In the genomic region with DNA sequence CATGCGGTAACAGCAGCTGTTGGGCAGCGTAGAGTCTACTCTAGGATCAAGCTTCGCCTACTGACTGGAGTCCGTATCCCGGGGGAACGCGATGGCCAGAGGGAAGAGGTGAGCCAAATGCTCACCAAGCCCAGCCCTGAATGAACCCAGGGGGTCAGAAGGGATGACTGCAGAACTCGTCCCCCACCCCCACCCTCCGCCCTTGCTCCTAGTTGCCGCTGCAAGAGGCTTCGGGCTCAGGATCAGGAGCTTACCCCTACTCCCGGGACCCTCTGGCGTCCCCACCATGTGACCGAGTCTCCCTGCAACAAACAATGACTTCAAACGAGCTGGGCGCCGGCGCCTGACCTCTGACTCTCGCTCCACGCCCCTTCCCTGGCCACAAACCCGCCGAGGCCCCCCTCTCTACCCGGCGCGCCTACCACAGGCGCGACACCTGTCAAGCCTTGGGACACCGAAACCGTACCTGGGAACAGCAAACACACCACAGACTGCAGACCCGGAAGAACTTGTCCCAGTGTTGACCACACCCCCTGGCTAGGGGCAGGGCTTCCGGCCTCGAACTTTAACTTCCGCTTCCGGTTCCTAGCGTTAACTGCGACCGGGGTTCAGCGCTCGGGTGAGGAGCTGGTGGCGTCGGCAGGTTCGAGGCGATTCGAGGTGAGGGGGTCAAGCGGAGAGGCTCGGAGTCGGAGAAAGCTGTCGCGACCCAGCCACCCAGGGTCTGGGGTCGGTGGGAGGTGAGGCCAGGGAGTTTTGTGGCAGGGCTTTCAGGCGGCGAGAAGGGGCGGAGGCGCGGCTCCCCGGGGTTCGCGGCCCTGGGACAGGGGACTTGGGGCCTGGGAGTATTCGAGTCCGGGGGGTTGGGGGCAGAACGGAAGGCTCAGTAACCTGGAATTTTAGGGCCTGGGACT, we compare ENCODE assay signal across 8 cellular contexts. TPM values are rescaled to one million over a fixed set of nuclear protein-coding genes. Genes with fewer than 3 reads are reported as not detected.
A peak's percentile ranks its signal among the peaks of the same experiment; 100 is the strongest.
DNase-seq lines count a peak whose midpoint lies in the region; ATAC-seq and TF ChIP-seq lines count a peak whose summit lies in the region.

Gene UBL5, plus strand, starts transcription at position 594 of the 914 bp plus-strand sequence. CDS start 420 bp downstream, outside the sequence.

- intact Hi-C loops in activated B cell treated with CpG ODN at 0.5 μM for 24 hours (cut with micrococcal nuclease) = loop anchor here (1.0 to 2.0 kb wide), 3 partner anchors 8 to 59 kb away; partner anchors contain the start of genes FBXL12, PIN1 and ZNF846

- peaks cover 20% of the 10 kb centered on the region for H4K20me1 ChIP-seq in smooth muscle cell (ENCODE audit: low read depth)

- no peaks in the 10 kb centered on the region for H3K27me3 Mint-ChIP-seq in activated B cell treated with CpG ODN at 0.5 μM for 24 hours
- H3K27me3 Mint-ChIP-seq in immature natural killer cell (ENCODE audit: low read depth in 3 of 3) = peaks cover 2 to 4% (median 2%) of the 10 kb centered on the region in 3 donors

- H3K9me3 Mint-ChIP-seq in activated B cell treated with CpG ODN at 0.5 μM for 24 hours = no peaks in the 10 kb centered on the region
- no peaks in the 10 kb centered on the region for H3K9me3 Mint-ChIP-seq in immature natural killer cell

- H3K36me3 ChIP-seq in smooth muscle cell (ENCODE audit: low read depth) = no peaks in the 10 kb centered on the region

- H3K9ac ChIP-seq in smooth muscle cell (ENCODE audit: low read depth) = peak within 1 kb of the TSS; percentile 86

- H2AFZ ChIP-seq in smooth muscle cell (ENCODE audit: low read depth) = peak within 1 kb of the TSS; percentile 60

- POLR2A ChIA-PET in activated B cell treated with CpG ODN at 0.5 μM for 24 hours (lab: Charles Lee) = interaction anchor here (0.5 to 3.0 kb wide), 12 partner anchors 9 to 1381 kb away, joined by 3 to 34 read pairs (median 4); partner anchors contain the start of genes FBXL12, ZNF561 and ZNF846

- H3K4me3 Mint-ChIP-seq in activated B cell treated with CpG ODN at 0.5 μM for 24 hours (peak within 1 kb of the TSS; percentile 100), immature natural killer cell (peak within 1 kb of the TSS; percentile 100)

- peak within 1 kb of the TSS; percentile 98 for H3K4me2 ChIP-seq in smooth muscle cell

- H3K9me3 ChIP-seq in smooth muscle cell (replicated peaks; ENCODE audit: low read depth) = no peaks in the 10 kb centered on the region

- H3K36me3 Mint-ChIP-seq in activated B cell treated with CpG ODN at 0.5 μM for 24 hours (ENCODE audit: low read depth) (peaks cover 28% of the 10 kb centered on the region), immature natural killer cell (peaks cover 0 to 3% (median 0%) of the 10 kb centered on the region in 3 donors)

- H3K27ac ChIP-seq in smooth muscle cell (ENCODE audit: low read depth) = peak within 1 kb of the TSS; percentile 9

- H3F3A ChIP-seq in smooth muscle cell (ENCODE audit: low read depth) = no peaks in the 10 kb centered on the region

- H3K4me1 ChIP-seq in smooth muscle cell (ENCODE audit: low read depth) = peaks cover 11% of the 10 kb centered on the region

- H3K4me1 Mint-ChIP-seq in activated B cell treated with CpG ODN at 0.5 μM for 24 hours = peaks cover 28% of the 10 kb centered on the region
- peaks cover 31 to 40% of the 10 kb centered on the region in 2 donors for H3K4me1 Mint-ChIP-seq in immature natural killer cell

- TF ChIP-seq CTCF in activated B cell treated with CpG ODN at 0.5 μM for 24 hours (IDR thresholded peaks at IDR 0.05) = no peak
- no peak for TF ChIP-seq CTCF in cardiac fibroblast (IDR thresholded peaks at IDR 0.05; ENCODE audit: low read depth, low read length)
- TF ChIP-seq CTCF in smooth muscle cell (IDR thresholded peaks at IDR 0.05; ENCODE audit: borderline replicate concordance, insufficient read depth, poor library complexity, severe bottlenecking) = no peak

- H3K79me2 ChIP-seq in smooth muscle cell (ENCODE audit: low read depth) = peaks cover 66% of the 10 kb centered on the region

- DNase-seq in AG08396 (ENCODE audit: low spot score) = peak; percentile 91
- DNase-seq in NCI-H345 (lab: John Stamatoyannopoulos, UW) = peak; percentile 93
- DNase-seq in activated B cell treated with CpG ODN at 0.5 μM for 24 hours = peak; percentile 81
- DNase-seq in cardiac fibroblast (ENCODE audit: low read depth in 2 of 2) = peak; percentile 83
- peak; percentile 87 to 89 (median 89) for DNase-seq in immature natural killer cell
- DNase-seq in smooth muscle cell (lab: John Stamatoyannopoulos, UW; ENCODE audit: unreplicated experiment) = peak; percentile 37

- CTCF ChIA-PET in activated B cell treated with CpG ODN at 0.5 μM for 24 hours (lab: Charles Lee) = no interaction called here

- H3K27ac Mint-ChIP-seq in activated B cell treated with CpG ODN at 0.5 μM for 24 hours = peak within 1 kb of the TSS; percentile 98
- H3K27ac Mint-ChIP-seq in immature natural killer cell = peak within 1 kb of the TSS; percentile 89 to 99 (median 98)

- peak; percentile 89 for ATAC-seq in GM19023 (IDR thresholded peaks at IDR 0.05; ENCODE audit: unreplicated experiment)
- peak; percentile 93 for ATAC-seq in HG03196 (IDR thresholded peaks at IDR 0.05; ENCODE audit: unreplicated experiment)
- peak; percentile 95 for ATAC-seq in activated B cell treated with CpG ODN at 0.5 μM for 24 hours (ENCODE audit: low read depth)

- H3K27me3 ChIP-seq in smooth muscle cell (ENCODE audit: low read depth) = no peaks in the 10 kb centered on the region

- 1% methylated on average over 58 of the region's 61 CpGs for WGBS in smooth muscle cell (ENCODE audit: low lambda C conversion rate)

- H3K4me3 ChIP-seq in cardiac fibroblast (replicated peaks in 1 of 2; ENCODE audit: low read depth in 2 of 2, low read length in 2 of 2) (peak within 1 kb of the TSS; percentile 94), smooth muscle cell (peak within 1 kb of the TSS; percentile 70)

RNA-seq across cellular contexts. Expression of gene UBL5, which starts in this region (rescaled TPM):
- total RNA-seq in activated B cell treated with CpG ODN at 0.5 μM for 24 hours (270 and 285 TPM in 2 replicates), smooth muscle cell (516 and 848 TPM in 2 replicates)
- polyA plus RNA-seq in immature natural killer cell (1,000 to 10,000 TPM in 1 of 3 donors, 100 to 1,000 TPM in 2; 610 to 1,222 (median 775) TPM), smooth muscle cell (574 and 631 TPM in 2 replicates)

Comparison
In these comparisons a context has a peak if more than half of its experiments do, and no peak if none do; other contexts are left out.
1. Peak in every context shown above with its lines: DNase-seq, ATAC-seq, H3K4me3 ChIP-seq and H3K27ac ChIP-seq.
2. DNase-seq: peak in every context shown above with its lines; median percentile 93 in NCI-H345; 91 in AG08396; 89 in immature natural killer cell; 83 in cardiac fibroblast; 81 in activated B cell treated with CpG ODN at 0.5 μM for 24 hours; 37 in smooth muscle cell.